19 cellular contexts compared by ENCODE assay signal in the genomic region with DNA sequence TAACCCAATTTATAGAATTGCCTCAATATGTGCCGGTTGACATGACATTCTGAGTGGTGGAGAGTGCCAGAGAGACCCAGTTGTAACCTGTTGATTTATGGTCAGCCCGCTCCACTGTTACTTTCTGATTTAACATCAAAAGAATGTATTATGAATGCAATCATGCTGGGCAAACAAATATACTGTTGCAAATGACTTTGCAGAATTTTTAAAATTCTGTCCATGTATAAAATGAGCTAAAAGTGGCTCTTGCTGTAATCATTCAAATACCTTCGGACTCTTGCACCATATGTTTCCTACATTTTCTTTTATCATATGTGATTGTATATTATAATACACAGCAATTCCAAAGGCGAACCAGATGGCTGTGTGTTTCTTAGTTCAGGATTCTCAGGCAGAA.
"Had no signal": no experiment of that assay in that cellular context is flagged by ENCODE, and none has a peak within 500 bp of the region (broad histone marks: within the 10 kb centered on the region; RNA-seq: fewer than 3 reads in every experiment).

No MANE protein-coding gene starts in this region.

- H3K4me1 Mint-ChIP-seq: activated CD4-positive, alpha-beta T cell treated with anti-CD3 and anti-CD28 coated beads for 36 hours; naive thymus-derived CD8-positive, alpha-beta T cell; stimulated activated effector memory CD8-positive, alpha-beta T cell treated with anti-CD3 and anti-CD28 coated beads, Interleukin-12 subunit alpha, Interleukin-12 subunit beta, amount 100 ng/mL, for 72 hours had no signal

- H3K27ac Mint-ChIP-seq: activated CD4-positive, alpha-beta memory T cell treated with anti-CD3 and anti-CD28 coated beads for 36 hours; activated CD4-positive, alpha-beta T cell treated with anti-CD3 and anti-CD28 coated beads for 36 hours; activated naive CD4-positive, alpha-beta T cell treated with anti-CD3 and anti-CD28 coated beads, Interleukin-2, amount 50 U/mL, for 72 hours; naive thymus-derived CD8-positive, alpha-beta T cell; stimulated activated effector memory CD8-positive, alpha-beta T cell treated with anti-CD3 and anti-CD28 coated beads, Interleukin-12 subunit alpha, Interleukin-12 subunit beta, amount 100 ng/mL, for 72 hours; T-helper 1 cell treated with Interleukin-12 subunit alpha and Interleukin-12 subunit beta and Interleukin-4 antibody, amounts not matched to agents 30 μg/mL and 1 μg/mL, for 36 hours had no signal

- H3K4me3 Mint-ChIP-seq: activated CD4-positive, alpha-beta memory T cell treated with anti-CD3 and anti-CD28 coated beads for 36 hours; activated CD4-positive, alpha-beta T cell treated with anti-CD3 and anti-CD28 coated beads for 36 hours; activated T-cell treated with anti-CD3 and anti-CD28 coated beads, Interleukin-2, amount 50 U/mL, for 4 hours; naive thymus-derived CD8-positive, alpha-beta T cell; stimulated activated effector memory CD8-positive, alpha-beta T cell treated with anti-CD3 and anti-CD28 coated beads, Interleukin-12 subunit alpha, Interleukin-12 subunit beta, amount 100 ng/mL, for 72 hours; T-helper 1 cell treated with Interleukin-12 subunit alpha and Interleukin-12 subunit beta and Interleukin-4 antibody, amounts not matched to agents 30 μg/mL and 1 μg/mL, for 36 hours had no signal

- H3K9me3 Mint-ChIP-seq: activated CD4-positive, alpha-beta memory T cell treated with anti-CD3 and anti-CD28 coated beads for 36 hours; stimulated activated effector memory CD8-positive, alpha-beta T cell treated with anti-CD3 and anti-CD28 coated beads, Interleukin-12 subunit alpha, Interleukin-12 subunit beta, amount 100 ng/mL, for 72 hours had no signal

- H3K4me3 ChIP-seq: cardiac muscle cell, left ventricle myocardium inferior, mucosa of descending colon, tibial artery, uterus had no signal

- H3K27me3 Mint-ChIP-seq: activated CD4-positive, alpha-beta memory T cell treated with anti-CD3 and anti-CD28 coated beads for 36 hours had no signal

- ATAC-seq: activated CD4-positive, alpha-beta T cell treated with anti-CD3 and anti-CD28 coated beads for 36 hours; activated naive CD4-positive, alpha-beta T cell treated with anti-CD3 and anti-CD28 coated beads, Interleukin-2, amount 50 U/mL, for 72 hours; activated T-cell treated with anti-CD3 and anti-CD28 coated beads, Interleukin-2, amount 50 U/mL, for 4 hours; foreskin keratinocyte; mucosa of descending colon; naive thymus-derived CD8-positive, alpha-beta T cell; stimulated activated effector memory CD8-positive, alpha-beta T cell treated with anti-CD3 and anti-CD28 coated beads, Interleukin-12 subunit alpha, Interleukin-12 subunit beta, amount 100 ng/mL, for 72 hours had no signal

- DNase-seq: activated CD4-positive, alpha-beta memory T cell treated with anti-CD3 and anti-CD28 coated beads for 36 hours; activated CD4-positive, alpha-beta T cell treated with anti-CD3 and anti-CD28 coated beads for 36 hours; activated effector memory CD4-positive, alpha-beta T cell treated with Interleukin-2 at 50 U/mL for 16 hours; activated T-cell treated with anti-CD3 and anti-CD28 coated beads, Interleukin-2, amount 50 U/mL, for 4 hours; erythroblast; foreskin keratinocyte; glutamatergic neuron; hypothalamus; left ventricle myocardium inferior; mucosa of descending colon; naive thymus-derived CD8-positive, alpha-beta T cell; stimulated activated CD4-positive, alpha-beta T cell treated with anti-CD3 and anti-CD28 coated beads, Interleukin-12 subunit alpha, Interleukin-12 subunit beta, amount 100 ng/mL, for 4 hours; stimulated activated CD4-positive, alpha-beta T cell treated with anti-CD3 and anti-CD28 coated beads, Interleukin-2, amount 100 ng/mL, for 24 hours; tibial artery; uterus had no signal

- H3K36me3 Mint-ChIP-seq: activated CD4-positive, alpha-beta memory T cell treated with anti-CD3 and anti-CD28 coated beads for 36 hours; activated naive CD4-positive, alpha-beta T cell treated with anti-CD3 and anti-CD28 coated beads, Interleukin-2, amount 50 U/mL, for 72 hours; stimulated activated effector memory CD8-positive, alpha-beta T cell treated with anti-CD3 and anti-CD28 coated beads, Interleukin-12 subunit alpha, Interleukin-12 subunit beta, amount 100 ng/mL, for 72 hours had no signal
